Comparison of ENCODE assay signal across 1 cellular context in genomic region chr3:16485024-16485992, GRCh38.
TF ChIP-seq lines count a peak whose summit lies in the region.

No MANE protein-coding gene starts in this region.

TF ChIP-seq in WTC11, 78 proteins besides CTCF, POLR2A, EP300 and RAD21 (continued from another document):
- TF ChIP-seq, protein P1, sequence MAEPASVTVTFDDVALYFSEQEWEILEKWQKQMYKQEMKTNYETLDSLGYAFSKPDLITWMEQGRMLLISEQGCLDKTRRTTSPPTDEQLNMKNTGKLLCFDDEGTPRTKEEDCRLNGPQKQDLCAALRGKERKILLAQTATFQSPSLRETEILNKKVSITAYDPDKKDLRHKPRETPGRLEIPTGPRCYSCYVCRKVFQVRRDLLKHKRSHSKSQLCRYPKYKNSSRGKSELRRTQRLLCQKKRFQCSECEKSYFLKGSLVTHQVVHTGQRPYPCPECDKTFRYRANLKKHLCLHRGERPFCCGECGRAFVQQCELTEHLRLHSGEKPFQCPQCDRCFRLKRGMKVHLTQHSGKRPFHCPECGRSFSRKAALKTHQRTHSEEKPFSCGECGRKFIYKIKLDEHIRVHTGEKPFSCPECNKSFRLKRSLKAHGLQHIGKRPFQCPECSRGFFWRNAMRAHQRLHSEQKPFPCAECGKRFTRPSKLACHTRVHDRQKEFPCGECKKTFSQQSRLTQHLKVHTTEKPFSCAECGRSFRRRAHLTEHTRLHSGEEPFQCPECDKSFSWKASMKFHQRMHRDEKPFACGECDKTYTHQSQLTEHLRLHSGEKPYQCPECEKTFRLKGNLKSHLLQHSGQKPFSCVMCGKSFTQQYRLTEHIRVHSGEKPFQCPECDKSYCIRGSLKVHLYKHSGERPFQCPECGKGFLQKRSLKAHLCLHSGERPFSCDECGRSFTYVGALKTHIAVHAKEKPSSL (CRISPR knock-in tag; conservative IDR thresholded peaks at IDR 0.05), result no peak
- TF ChIP-seq ZNF263 (CRISPR knock-in tag; IDR thresholded peaks at IDR 0.05; ENCODE audit: low read depth) (no peak), RELA (CRISPR knock-in tag; IDR thresholded peaks at IDR 0.05; ENCODE audit: borderline replicate concordance) (no peak), RORB (CRISPR knock-in tag; IDR thresholded peaks at IDR 0.05) (no peak), TEAD4 (CRISPR knock-in tag; IDR thresholded peaks at IDR 0.05) (no peak), NR1H2 (CRISPR knock-in tag; IDR thresholded peaks at IDR 0.05) (no peak), CBFB (CRISPR knock-in tag; IDR thresholded peaks at IDR 0.05; ENCODE audit: low read depth) (no peak), GABPB1 (CRISPR knock-in tag; IDR thresholded peaks at IDR 0.05) (no peak)
- TF ChIP-seq, protein P2, sequence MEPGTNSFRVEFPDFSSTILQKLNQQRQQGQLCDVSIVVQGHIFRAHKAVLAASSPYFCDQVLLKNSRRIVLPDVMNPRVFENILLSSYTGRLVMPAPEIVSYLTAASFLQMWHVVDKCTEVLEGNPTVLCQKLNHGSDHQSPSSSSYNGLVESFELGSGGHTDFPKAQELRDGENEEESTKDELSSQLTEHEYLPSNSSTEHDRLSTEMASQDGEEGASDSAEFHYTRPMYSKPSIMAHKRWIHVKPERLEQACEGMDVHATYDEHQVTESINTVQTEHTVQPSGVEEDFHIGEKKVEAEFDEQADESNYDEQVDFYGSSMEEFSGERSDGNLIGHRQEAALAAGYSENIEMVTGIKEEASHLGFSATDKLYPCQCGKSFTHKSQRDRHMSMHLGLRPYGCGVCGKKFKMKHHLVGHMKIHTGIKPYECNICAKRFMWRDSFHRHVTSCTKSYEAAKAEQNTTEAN (CRISPR knock-in tag; IDR thresholded peaks at IDR 0.05), result no peak
